19 cellular contexts compared by ENCODE assay signal in the genomic region with DNA sequence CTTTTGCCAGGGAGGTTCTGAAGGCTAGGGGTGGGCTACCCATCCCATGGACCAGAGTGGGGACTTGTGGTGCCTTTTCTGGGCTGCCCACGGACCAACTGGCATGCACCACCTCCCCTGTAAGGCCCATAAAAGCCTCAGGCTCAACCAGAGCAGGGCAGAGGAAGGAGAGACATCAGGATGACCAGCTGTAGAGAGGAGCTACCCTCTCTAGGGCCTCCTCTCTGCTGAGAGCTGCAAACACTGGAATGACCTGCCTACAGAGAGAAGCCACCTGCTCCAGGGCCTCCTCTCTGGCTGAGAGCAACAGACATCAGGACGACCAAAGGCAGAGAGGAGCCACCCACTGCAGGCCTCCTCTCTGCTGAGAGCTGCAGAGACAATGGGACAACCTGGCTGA.
"Had no signal": no experiment of that assay in that cellular context is flagged by ENCODE, and none has a peak within 500 bp of the region (broad histone marks: within the 10 kb centered on the region; RNA-seq: fewer than 3 reads in every experiment).

No MANE protein-coding gene starts in this region.

- H3K4me2 ChIP-seq: KMS-11, SK-N-SH had no signal

- H3K9ac ChIP-seq: KMS-11, SK-N-SH had no signal

- ATAC-seq: activated CD8-positive, alpha-beta T cell treated with anti-CD3 and anti-CD28 coated beads for 36 hours; PC-3 had no signal

- H3K4me3 Mint-ChIP-seq: activated CD8-positive, alpha-beta T cell treated with anti-CD3 and anti-CD28 coated beads for 36 hours; activated naive CD4-positive, alpha-beta T cell treated with anti-CD3 and anti-CD28 coated beads, Interleukin-2, amount 50 U/mL, for 24 hours had no signal

- H3K36me3 ChIP-seq: breast epithelium, SJCRH30 had no signal

- H3K9me3 Mint-ChIP-seq: activated CD8-positive, alpha-beta T cell treated with anti-CD3 and anti-CD28 coated beads for 36 hours; activated naive CD4-positive, alpha-beta T cell treated with anti-CD3 and anti-CD28 coated beads, Interleukin-2, amount 50 U/mL, for 24 hours had no signal

- H3K4me1 ChIP-seq: breast epithelium, SJCRH30 had no signal

- H3K27me3 Mint-ChIP-seq: activated CD8-positive, alpha-beta T cell treated with anti-CD3 and anti-CD28 coated beads for 36 hours; activated naive CD4-positive, alpha-beta T cell treated with anti-CD3 and anti-CD28 coated beads, Interleukin-2, amount 50 U/mL, for 24 hours; IgD-negative memory B cell had no signal

- H3K27ac ChIP-seq: breast epithelium, KMS-11, SJCRH30, VCaP had no signal

- H3K4me3 ChIP-seq: breast epithelium, SJCRH30 had no signal

- H3K27me3 ChIP-seq: breast epithelium, SJCRH30 had no signal

- H3K27ac Mint-ChIP-seq: activated CD8-positive, alpha-beta T cell treated with anti-CD3 and anti-CD28 coated beads for 36 hours; activated naive CD4-positive, alpha-beta T cell treated with anti-CD3 and anti-CD28 coated beads, Interleukin-2, amount 50 U/mL, for 24 hours; IgD-negative memory B cell had no signal

- DNase-seq: activated CD4-positive, alpha-beta T cell treated with anti-CD3 and anti-CD28 coated beads for 4 hours; activated CD8-positive, alpha-beta memory T cell treated with anti-CD3 and anti-CD28 coated beads, Interleukin-2, amount 50 U/mL, for 4 hours; activated CD8-positive, alpha-beta T cell treated with anti-CD3 and anti-CD28 coated beads for 36 hours; activated naive CD4-positive, alpha-beta T cell; aorta; NCI-H1436; NCI-H1694 treated with DMSO at 0.1 percent for 48 hours; NCI-H2029 treated with DMSO at 0.1 percent for 48 hours; NCI-H510A treated with DMSO at 0.1 percent for 48 hours; NCI-H748 treated with DMSO at 0.1 percent for 48 hours; PC-3; SJCRH30; SK-N-SH; T-helper 1 cell had no signal

- H3K9me3 ChIP-seq: breast epithelium, SJCRH30, SK-N-SH had no signal
